8 cellular contexts compared by ENCODE assay signal in genomic region chr9:132372177-132373095, GRCh38. TPM values are rescaled to one million over a fixed set of nuclear protein-coding genes. Genes with fewer than 3 reads are reported as not detected.
DNase-seq lines count a peak whose midpoint lies in the region; ATAC-seq and TF ChIP-seq lines count a peak whose summit lies in the region.

No MANE protein-coding gene starts in this region.

- TF ChIP-seq RAD21 in HCT116 (IDR thresholded peaks at IDR 0.05; ENCODE audit: low read depth), result no peak

- H3K27ac Mint-ChIP-seq in T-helper 1 cell treated with Interleukin-12 subunit alpha and Interleukin-12 subunit beta and Interleukin-4 antibody, amounts not matched to agents 30 μg/mL and 1 μg/mL, for 36 hours, result peak overlapping the region; percentile 83

- H3K9me2 ChIP-seq in HCT116 (ENCODE audit: insufficient read depth), result no peaks in the 10 kb centered on the region

- peaks cover 7 to 11% of the 10 kb centered on the region in 2 experiments; a peak in 3 of 4 replicates for H3K36me3 ChIP-seq in HCT116 (ENCODE audit: control insufficient read depth in 1 of 2, insufficient read depth in 2 of 2, low read length in 2 of 2)

- CTCF ChIA-PET in HCT116 (lab: Charles Lee), result interaction anchor here (0.6 kb wide), 1 partner anchor 24 kb away, joined by 3 read pairs; no protein-coding TSS in a partner anchor

- no peak for DNase-seq in HCT116 (ENCODE audit: low read depth, low spot score)
- peak; percentile 97 for DNase-seq in glomerular endothelial cell (ENCODE audit: extremely low read depth, low read depth, low spot score)
- DNase-seq in putamen (ENCODE audit: low spot score), result peak; percentile 60
- no peak for DNase-seq in NCI-H748 (lab: John Stamatoyannopoulos, UW; ENCODE audit: unreplicated experiment)
- DNase-seq in GOT3 (lab: John Stamatoyannopoulos, UW), result no peak
- no peak for DNase-seq in stimulated activated CD4-positive, alpha-beta T cell treated with anti-CD3 and anti-CD28 coated beads, Interleukin-15, amount 100 ng/mL, for 24 hours

- no peak overlapping the region for H3K27ac ChIP-seq in HCT116 (ENCODE audit: low read depth, low read length)

- H3K9me3 ChIP-seq in HCT116 (ENCODE audit: control insufficient read depth in 1 of 2, insufficient read depth in 1 of 2, low read depth in 1 of 2, low read length in 2 of 2), result no peaks in the 10 kb centered on the region

- no peak overlapping the region for H3K9ac ChIP-seq in HCT116 (ENCODE audit: low read length)

- H3K27me3 Mint-ChIP-seq in T-helper 1 cell treated with Interleukin-12 subunit alpha and Interleukin-12 subunit beta and Interleukin-4 antibody, amounts not matched to agents 30 μg/mL and 1 μg/mL, for 36 hours (ENCODE audit: low read depth), result no peaks in the 10 kb centered on the region

- POLR2A ChIA-PET in HCT116 (lab: Charles Lee), result no interaction called here

- no peak for TF ChIP-seq CTCF in HCT116 (IDR thresholded peaks at IDR 0.05 in 2 of 3, conservative IDR thresholded peaks at IDR 0.05 in 1 of 3; ENCODE audit: borderline replicate concordance in 1 of 3, insufficient read depth in 1 of 3, low read depth in 2 of 3, low read length in 2 of 3)

- no peak for TF ChIP-seq POLR2A in HCT116 (IDR thresholded peaks at IDR 0.05; ENCODE audit: borderline replicate concordance, extremely low read depth, insufficient read depth, insufficient read length)

- intact Hi-C loops in HCT116 (cut with micrococcal nuclease), result no loop called here

- ATAC-seq in HCT116 (peak; percentile 49), HG03565 (IDR thresholded peaks at IDR 0.05; ENCODE audit: unreplicated experiment) (no peak)

- no peak overlapping the region for H2AFZ ChIP-seq in HCT116 (ENCODE audit: low read depth, low read length, poor library complexity, severe bottlenecking)

- no peaks in the 10 kb centered on the region for H3K79me2 ChIP-seq in HCT116 (ENCODE audit: insufficient read depth, low read length)

- H3K4me3 ChIP-seq in HCT116 (replicated peaks in 1 of 2; ENCODE audit: low read depth in 1 of 2, low read length in 2 of 2), result no peak overlapping the region

- H3K27me3 ChIP-seq in HCT116 (ENCODE audit: insufficient read depth, low read length), result no peaks in the 10 kb centered on the region

- H3K4me3 Mint-ChIP-seq in T-helper 1 cell treated with Interleukin-12 subunit alpha and Interleukin-12 subunit beta and Interleukin-4 antibody, amounts not matched to agents 30 μg/mL and 1 μg/mL, for 36 hours, result peak overlapping the region; percentile 50

- BruUV-seq in HCT116 (replicated peaks; lab: Mats Ljungman, UMichigan), result no TSS peak

- no peak overlapping the region for H3K4me2 ChIP-seq in HCT116 (ENCODE audit: low read length)

- H3K4me1 Mint-ChIP-seq in T-helper 1 cell treated with Interleukin-12 subunit alpha and Interleukin-12 subunit beta and Interleukin-4 antibody, amounts not matched to agents 30 μg/mL and 1 μg/mL, for 36 hours (ENCODE audit: low read depth), result peaks cover 25% of the 10 kb centered on the region

- RAD21 ChIA-PET in HCT116 (lab: Charles Lee; ENCODE audit: low non-redundant PET in 1 of 2, low total read pairs in 2 of 2, uncharacterized antibody in 2 of 2, unreplicated experiment in 2 of 2), result no interaction called here

- no peaks in the 10 kb centered on the region for H3K9me3 Mint-ChIP-seq in T-helper 1 cell treated with Interleukin-12 subunit alpha and Interleukin-12 subunit beta and Interleukin-4 antibody, amounts not matched to agents 30 μg/mL and 1 μg/mL, for 36 hours

- H3K36me3 Mint-ChIP-seq in T-helper 1 cell treated with Interleukin-12 subunit alpha and Interleukin-12 subunit beta and Interleukin-4 antibody, amounts not matched to agents 30 μg/mL and 1 μg/mL, for 36 hours (ENCODE audit: low read depth), result peaks cover 17% of the 10 kb centered on the region

- H3K4me1 ChIP-seq in HCT116 (ENCODE audit: control insufficient read depth in 1 of 2, insufficient read depth in 2 of 2, low read length in 2 of 2), result 0 out of 4 replicates have a peak, but pooled peaks cover 0 to 2% of the 10 kb centered on the region in 2 experiments

- no peaks in the 10 kb centered on the region for H4K20me1 ChIP-seq in HCT116 (ENCODE audit: insufficient read depth)

TF ChIP-seq in HCT116, 20 proteins besides CTCF, POLR2A, EP300 and RAD21:
- TF ChIP-seq SP1 (IDR thresholded peaks at IDR 0.05; ENCODE audit: low read depth), result no peak
- no peak for TF ChIP-seq ZNF274 (IDR thresholded peaks at IDR 0.05; ENCODE audit: low read depth, low read length)
- no peak for TF ChIP-seq MAX (IDR thresholded peaks at IDR 0.05)
- no peak for TF ChIP-seq SIN3A (IDR thresholded peaks at IDR 0.05; ENCODE audit: low read depth)
- TF ChIP-seq ELF1 (IDR thresholded peaks at IDR 0.05; ENCODE audit: borderline replicate concordance, low read depth), result no peak
- TF ChIP-seq YY1 (IDR thresholded peaks at IDR 0.05; ENCODE audit: extremely low read depth, insufficient replicate concordance, low read depth, low read length), result no peak
- TF ChIP-seq JUND (IDR thresholded peaks at IDR 0.05), result no peak
- no peak for TF ChIP-seq TCF7L2 (IDR thresholded peaks at IDR 0.05; ENCODE audit: borderline replicate concordance, extremely low read depth, insufficient read depth, insufficient read length)
- TF ChIP-seq ZFX (IDR thresholded peaks at IDR 0.05), result no peak
- no peak for TF ChIP-seq ZBTB33 (IDR thresholded peaks at IDR 0.05; ENCODE audit: extremely low read depth, insufficient replicate concordance, low read length)
- no peak for TF ChIP-seq CEBPB (IDR thresholded peaks at IDR 0.05; ENCODE audit: low read depth)
- no peak for TF ChIP-seq REST (IDR thresholded peaks at IDR 0.05; ENCODE audit: low read depth)
- no peak for TF ChIP-seq EZH2 (IDR thresholded peaks at IDR 0.05)
- TF ChIP-seq CBX3 (IDR thresholded peaks at IDR 0.05; ENCODE audit: low read depth), result no peak
- no peak for TF ChIP-seq EGR1 (IDR thresholded peaks at IDR 0.05; ENCODE audit: low read depth)

RNA-seq across cellular contexts. Expression of gene SETX, which starts 17.6 kb away (rescaled TPM):
- total RNA-seq in HCT116 (2021; ENCODE audit: unreplicated experiment) (38.5 TPM), glomerular endothelial cell (50.1 and 62.4 TPM in 2 replicates)
- 12.2 and 13.5 TPM in 2 replicates for polyA plus RNA-seq in HCT116 (2012)

RNA-seq across cellular contexts. Expression of gene TTF1, which starts 34.2 kb away (rescaled TPM):
- 14.5 TPM for total RNA-seq in HCT116 (2021; ENCODE audit: unreplicated experiment)
- 7.9 and 10.1 TPM in 2 replicates for polyA plus RNA-seq in HCT116 (2012)
- 7.9 and 9.4 TPM in 2 replicates for total RNA-seq in glomerular endothelial cell

RNA-seq across cellular contexts. Expression of gene CFAP77, which starts 37.6 kb away (rescaled TPM):
- total RNA-seq in HCT116 (2021; ENCODE audit: unreplicated experiment) (0.98 TPM), glomerular endothelial cell (not detected in 2 replicates)
- 0.56 and 0.64 TPM in 2 replicates for polyA plus RNA-seq in HCT116 (2012)

Comparison
In these comparisons a context has a peak if more than half of its experiments do, and no peak if none do; other contexts are left out.
1. DNase-seq: peak in glomerular endothelial cell (single experiment) and putamen (single experiment); none in HCT116 (single experiment), NCI-H748 (single experiment), GOT3 (single experiment) and stimulated activated CD4-positive, alpha-beta T cell treated with anti-CD3 and anti-CD28 coated beads, Interleukin-15, amount 100 ng/mL, for 24 hours (single experiment).